1 cellular context compared by ENCODE assay signal in genomic region chr6:5059036-5059896, GRCh38.
TF ChIP-seq lines count a peak whose summit lies in the region.

No MANE protein-coding gene starts in this region.

TF ChIP-seq in HepG2, 621 proteins besides CTCF, POLR2A, EP300 and RAD21 (continued from another document):
- TF ChIP-seq ZBTB21 (CRISPR knock-in tag; IDR thresholded peaks at IDR 0.05) (peak; percentile 66; the same call in 1 of the 2 replicates), FOXA3 (CRISPR knock-in tag; IDR thresholded peaks at IDR 0.05) (peak; percentile 95), ZNF605 (CRISPR knock-in tag; IDR thresholded peaks at IDR 0.05) (peak; percentile 62; the same call in 1 of the 2 replicates), REPIN1 (CRISPR knock-in tag; IDR thresholded peaks at IDR 0.05; ENCODE audit: borderline replicate concordance, low read depth) (peak; percentile 68; the same call in 1 of the 2 replicates), RARA (CRISPR knock-in tag; IDR thresholded peaks at IDR 0.05) (peak; percentile 82), TARDBP (CRISPR knock-in tag; IDR thresholded peaks at IDR 0.05) (peak; percentile 96), TCF12 (IDR thresholded peaks at IDR 0.05) (no peak), TCF12 (CRISPR knock-in tag; IDR thresholded peaks at IDR 0.05) (peak; percentile 99), ESRRA (CRISPR knock-in tag; IDR thresholded peaks at IDR 0.05; ENCODE audit: low read depth) (peak; percentile 78), ZNF256 (CRISPR knock-in tag; conservative IDR thresholded peaks at IDR 0.05) (no peak), MIXL1 (CRISPR knock-in tag; IDR thresholded peaks at IDR 0.05) (peak; percentile 89), ZSCAN9 (CRISPR knock-in tag; IDR thresholded peaks at IDR 0.05; ENCODE audit: borderline replicate concordance) (peak; percentile 89), TBL1XR1 (IDR thresholded peaks at IDR 0.05; ENCODE audit: borderline replicate concordance, low read length, partially characterized antibody) (no peak), MTERF4 (CRISPR knock-in tag; IDR thresholded peaks at IDR 0.05) (0 out of 2 replicates have a peak, but pooled peaks have one; percentile 44), ZNF281 (CRISPR knock-in tag; IDR thresholded peaks at IDR 0.05; ENCODE audit: borderline replicate concordance) (peak; percentile 63; the same call in 1 of the 2 replicates), SIN3B (IDR thresholded peaks at IDR 0.05; ENCODE audit: low read length) (no peak), WIZ (CRISPR knock-in tag; IDR thresholded peaks at IDR 0.05) (0 out of 2 replicates have a peak, but pooled peaks have one; percentile 72), ERF (CRISPR knock-in tag; IDR thresholded peaks at IDR 0.05) (peak; percentile 92; the same call in 1 of the 2 replicates), NFRKB (IDR thresholded peaks at IDR 0.05) (no peak), SALL2 (CRISPR knock-in tag; IDR thresholded peaks at IDR 0.05) (no peak), ZNF709 (CRISPR knock-in tag; IDR thresholded peaks at IDR 0.05) (no peak), ZNF513 (CRISPR knock-in tag; conservative IDR thresholded peaks at IDR 0.05) (no peak), JUN (CRISPR knock-in tag; IDR thresholded peaks at IDR 0.05) (peak; percentile 64), PHF8 (CRISPR knock-in tag; IDR thresholded peaks at IDR 0.05) (no peak; the same call in 1 of the 2 replicates), MAX (IDR thresholded peaks at IDR 0.05) (peak; percentile 86), PAX8 (CRISPR knock-in tag; IDR thresholded peaks at IDR 0.05; ENCODE audit: borderline replicate concordance) (no peak), RXRB (CRISPR knock-in tag; IDR thresholded peaks at IDR 0.05; ENCODE audit: borderline replicate concordance) (peak; percentile 91), BCL6 (CRISPR knock-in tag; IDR thresholded peaks at IDR 0.05) (peak; percentile 90), ZNF430 (CRISPR knock-in tag; IDR thresholded peaks at IDR 0.05) (peak; percentile 91; the same call in 1 of the 2 replicates)
TF ChIP-seq in HepG2: peak in this region for 235.
